Comparison of ENCODE assay signal across 9 cellular contexts in genomic region chr19:18789883-18790565, GRCh38. TPM values are rescaled to one million over a fixed set of nuclear protein-coding genes. Genes with fewer than 3 reads are reported as not detected.
DNase-seq lines count a peak whose midpoint lies in the region; ATAC-seq and TF ChIP-seq lines count a peak whose summit lies in the region.
"Had no signal": no experiment of that assay in that cellular context is flagged by ENCODE, and none has a peak within 500 bp of the region (broad histone marks: within the 10 kb centered on the region; RNA-seq: fewer than 3 reads in every experiment).

No MANE protein-coding gene starts in this region.

- CTCF ChIA-PET in PC-9 (lab: Charles Lee) = no interaction called here

- no peak overlapping the region for H3K27ac ChIP-seq in PC-9

- H3K4me2 ChIP-seq in PC-9 = no peak overlapping the region

- H2AFZ ChIP-seq in PC-9 = no peak overlapping the region

- no peaks in the 10 kb centered on the region for H3K79me2 ChIP-seq in PC-9 (ENCODE audit: low read depth)

- no peaks in the 10 kb centered on the region for H4K20me1 ChIP-seq in PC-9 (ENCODE audit: insufficient read depth)

- peak in 2 of 3 experiments; percentile 56 to 57 for DNase-seq in NCI-H1417 (lab: John Stamatoyannopoulos, UW)
- no peak for DNase-seq in NCI-H1417 treated with DMSO at 0.1 percent for 48 hours (lab: John Stamatoyannopoulos, UW)
- peak; percentile 49 for DNase-seq in activated CD4-positive, alpha-beta T cell treated with anti-CD3 and anti-CD28 coated beads for 48 hours
- DNase-seq in left ventricle myocardium superior = peak; percentile 60
- peak; percentile 12 for DNase-seq in stimulated activated CD4-positive, alpha-beta T cell treated with anti-CD3 and anti-CD28 coated beads, Interleukin-4, amount 100 ng/mL, for 24 hours
- no peak for DNase-seq in PC-9

- peak; percentile 24 for ATAC-seq in left ventricle myocardium superior
- no peak for ATAC-seq in GM19463 (IDR thresholded peaks at IDR 0.05; ENCODE audit: unreplicated experiment)
- no peak for ATAC-seq in HG03469 (IDR thresholded peaks at IDR 0.05; ENCODE audit: unreplicated experiment)

- POLR2A ChIA-PET in PC-9 (lab: Charles Lee; ENCODE audit: unreplicated experiment) = interaction anchor here (0.6 kb wide), 1 partner anchor 11 kb away, joined by 7 read pairs; no protein-coding TSS in a partner anchor

- no peaks in the 10 kb centered on the region for H3K9me3 ChIP-seq in PC-9 (ENCODE audit: insufficient read depth, low read depth)

- no peak for TF ChIP-seq CTCF in PC-9 (conservative IDR thresholded peaks at IDR 0.05)

- no peaks in the 10 kb centered on the region for H3K36me3 ChIP-seq in PC-9 (ENCODE audit: low read depth)

- H3K9me2 ChIP-seq in PC-9 (ENCODE audit: insufficient read depth) = no peaks in the 10 kb centered on the region

- H3K4me1 ChIP-seq in PC-9 (replicated peaks; ENCODE audit: insufficient read depth) = no peaks in the 10 kb centered on the region

- no TSS peak for BruUV-seq in PC-9 (replicated peaks; lab: Mats Ljungman, UMichigan)

- peaks cover 5% of the 10 kb centered on the region; the same call in 1 of the 2 replicates for H3K27me3 ChIP-seq in PC-9 (ENCODE audit: insufficient read depth, low read depth)

- intact Hi-C loops in left ventricle myocardium superior (cut with micrococcal nuclease) = no loop called here
- intact Hi-C loops in PC-9 (cut with micrococcal nuclease; ENCODE audit: unreplicated experiment) = no loop called here

- H3F3A ChIP-seq in PC-9 (ENCODE audit: insufficient read depth, low read depth) = peaks cover 16% of the 10 kb centered on the region

- H3K4me3 ChIP-seq in PC-9 = no peak overlapping the region

RNA-seq across cellular contexts. Expression of gene COMP, which starts 1.1 kb away (rescaled TPM):
- total RNA-seq in left ventricle myocardium superior = not detected
- not detected in 2 replicates for total RNA-seq in PC-9 (2021)
- total RNA-seq: SK-MEL-5 had no signal

RNA-seq across cellular contexts. Expression of gene UPF1, which starts 41.7 kb away (rescaled TPM):
- total RNA-seq in left ventricle myocardium superior = 37.3 TPM
- 78.8 and 93.0 TPM in 2 replicates for total RNA-seq in PC-9 (2021)

Comparison
In these comparisons a context has a peak if more than half of its experiments do, and no peak if none do; other contexts are left out.
1. DNase-seq: peak in NCI-H1417 (2 of 3), activated CD4-positive, alpha-beta T cell treated with anti-CD3 and anti-CD28 coated beads for 48 hours (single experiment), left ventricle myocardium superior (single experiment) and stimulated activated CD4-positive, alpha-beta T cell treated with anti-CD3 and anti-CD28 coated beads, Interleukin-4, amount 100 ng/mL, for 24 hours (single experiment); none in NCI-H1417 treated with DMSO at 0.1 percent for 48 hours (single experiment) and PC-9 (0 of 2).